ENCODE assay signal across 1 cellular context in genomic region chr1:212035835-212036605, GRCh38.
TF ChIP-seq lines count a peak whose summit lies in the region.

No MANE protein-coding gene starts in this region.

TF ChIP-seq in K562, 482 proteins besides CTCF, POLR2A, EP300 and RAD21 (continued from another document and continues in another):
- TF ChIP-seq MGA (IDR thresholded peaks at IDR 0.05) (no peak; the same call in 1 of the 2 replicates), ZNF143 (CRISPR knock-in tag; IDR thresholded peaks at IDR 0.05) (no peak), FOXJ3 (CRISPR knock-in tag; IDR thresholded peaks at IDR 0.05) (no peak), ZKSCAN1 (IDR thresholded peaks at IDR 0.05; ENCODE audit: low read depth, low read length) (0 out of 2 replicates have a peak, but pooled peaks have one; percentile 1), CCNT2 (IDR thresholded peaks at IDR 0.05; ENCODE audit: borderline replicate concordance, extremely low read depth, insufficient read length, low read depth, low read length) (no peak), SNAPC5 (CRISPR knock-in tag; IDR thresholded peaks at IDR 0.05) (no peak), JUN (IDR thresholded peaks at IDR 0.05; ENCODE audit: borderline replicate concordance, low read depth, low read length) (no peak), JUN (CRISPR knock-in tag; IDR thresholded peaks at IDR 0.05; ENCODE audit: borderline replicate concordance) (0 out of 2 replicates have a peak, but pooled peaks have one; percentile 43), BACH1 (tag; IDR thresholded peaks at IDR 0.05) (no peak), NR2C1 (IDR thresholded peaks at IDR 0.05) (no peak), NR2C1 (tag; IDR thresholded peaks at IDR 0.05) (no peak), THAP7 (CRISPR knock-in tag; IDR thresholded peaks at IDR 0.05) (no peak), FOXM1 (IDR thresholded peaks at IDR 0.05; ENCODE audit: low read depth) (peak; percentile 91), FOXM1 (CRISPR knock-in tag; IDR thresholded peaks at IDR 0.05; ENCODE audit: low read depth) (no peak), TFAP4 (CRISPR knock-in tag; IDR thresholded peaks at IDR 0.05; ENCODE audit: borderline replicate concordance) (no peak), RFX1 (IDR thresholded peaks at IDR 0.05) (no peak), ZNF696 (CRISPR knock-in tag; conservative IDR thresholded peaks at IDR 0.05) (no peak), ZHX1 (conservative IDR thresholded peaks at IDR 0.05; ENCODE audit: low read length) (0 out of 2 replicates have a peak, but pooled peaks have one; percentile 27), CLOCK (CRISPR knock-in tag; IDR thresholded peaks at IDR 0.05; ENCODE audit: borderline replicate concordance) (no peak), ETV5 (CRISPR knock-in tag; IDR thresholded peaks at IDR 0.05; ENCODE audit: low read depth) (peak; percentile 65; the same call in 1 of the 2 replicates), NR2F6 (CRISPR knock-in tag; IDR thresholded peaks at IDR 0.05) (0 out of 2 replicates have a peak, but pooled peaks have one; percentile 41), NFXL1 (CRISPR knock-in tag; IDR thresholded peaks at IDR 0.05) (no peak), GABPA (tag; conservative IDR thresholded peaks at IDR 0.05; ENCODE audit: low read depth) (peak; percentile 57; the same call in 1 of the 2 replicates), ILK (tag; IDR thresholded peaks at IDR 0.05; ENCODE audit: borderline replicate concordance, low read depth) (no peak), BRCA1 (IDR thresholded peaks at IDR 0.05) (no peak), BRCA1 (CRISPR knock-in tag; IDR thresholded peaks at IDR 0.05) (no peak), SIN3A (IDR thresholded peaks at IDR 0.05; ENCODE audit: borderline replicate concordance in 2 of 2, control insufficient read depth in 1 of 2, low read depth in 2 of 2, low read length in 2 of 2) (peak in 1 of 2 experiments; percentile 31; a peak in 1 of 4 replicates), TEAD4 (IDR thresholded peaks at IDR 0.05; ENCODE audit: low read length) (peak; percentile 28; the same call in 1 of the 2 replicates), TEAD4 (CRISPR knock-in tag; IDR thresholded peaks at IDR 0.05; ENCODE audit: borderline replicate concordance) (no peak), MTA3 (IDR thresholded peaks at IDR 0.05; ENCODE audit: borderline replicate concordance) (no peak), BCLAF1 (IDR thresholded peaks at IDR 0.05; ENCODE audit: borderline replicate concordance in 1 of 2, control insufficient read depth in 1 of 2, low read depth in 2 of 2, low read length in 1 of 2) (0 out of 4 replicates have a peak, but pooled peaks of 1 of the 2 experiments have one; percentile 19), PREB (CRISPR knock-in tag; IDR thresholded peaks at IDR 0.05) (peak; percentile 82; the same call in 1 of the 2 replicates), ZNF780A (CRISPR knock-in tag; IDR thresholded peaks at IDR 0.05) (no peak), MYBL2 (IDR thresholded peaks at IDR 0.05; ENCODE audit: low read depth) (peak; percentile 95), MYBL2 (CRISPR knock-in tag; IDR thresholded peaks at IDR 0.05; ENCODE audit: borderline replicate concordance) (no peak), SOX6 (IDR thresholded peaks at IDR 0.05) (0 out of 2 replicates have a peak, but pooled peaks have one; percentile 27), PTTG1 (tag; IDR thresholded peaks at IDR 0.05; ENCODE audit: low read depth) (no peak)
